ENCODE assay signal across 1 cellular context in the genomic region with DNA sequence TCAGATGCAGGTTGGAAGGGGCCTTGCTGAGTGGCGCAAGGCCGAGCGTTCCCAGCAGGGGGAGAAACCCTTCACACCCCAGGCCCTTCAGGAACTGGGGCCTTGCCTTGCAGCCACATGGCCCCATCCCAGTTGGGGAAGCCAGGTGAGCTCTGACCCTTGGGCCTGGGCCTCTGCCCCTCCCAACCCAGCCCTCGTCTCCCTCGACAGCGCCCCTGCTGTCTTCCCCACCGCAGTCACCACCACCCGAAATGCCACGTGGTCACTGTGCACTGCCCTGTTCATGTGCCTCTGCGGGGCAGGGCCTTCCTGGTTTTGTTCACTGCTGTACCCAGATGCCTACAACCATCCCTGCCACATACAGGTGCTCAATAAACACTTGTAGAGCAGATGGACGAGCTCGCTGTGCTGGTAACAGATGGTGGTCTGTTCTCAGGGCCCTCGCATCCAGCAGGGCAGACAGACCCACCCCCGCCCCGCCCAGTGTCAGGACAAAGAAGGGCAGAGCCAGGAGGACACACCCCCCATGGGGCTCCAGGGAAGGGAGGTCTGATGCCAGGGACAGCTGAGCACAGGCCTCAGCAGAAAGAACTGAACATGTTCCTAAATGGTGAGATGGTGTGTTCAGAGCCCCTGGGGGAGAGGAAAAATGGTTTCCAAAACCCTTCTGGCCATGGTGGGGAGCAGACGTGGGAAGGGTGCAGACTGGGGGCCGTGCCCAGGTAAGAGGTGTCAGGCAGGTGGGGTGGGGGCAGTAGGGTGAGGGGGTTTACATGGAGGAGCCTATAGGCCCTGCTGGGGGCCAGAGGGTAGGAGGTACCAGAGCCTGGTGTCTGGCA.
TF ChIP-seq lines count a peak whose summit lies in the region.

No MANE protein-coding gene starts in this region.

TF ChIP-seq in HepG2, 621 proteins besides CTCF, POLR2A, EP300 and RAD21 (continued from another document and continues in another):
- TF ChIP-seq ZFP41 (CRISPR knock-in tag; IDR thresholded peaks at IDR 0.05; ENCODE audit: borderline replicate concordance): 0 out of 2 replicates have a peak, but pooled peaks have one; percentile 66
- TF ChIP-seq ZNF564 (CRISPR knock-in tag; IDR thresholded peaks at IDR 0.05): 0 out of 2 replicates have a peak, but pooled peaks have one; percentile 68
- no peak for TF ChIP-seq RFX1 (IDR thresholded peaks at IDR 0.05)
- TF ChIP-seq, protein P1, sequence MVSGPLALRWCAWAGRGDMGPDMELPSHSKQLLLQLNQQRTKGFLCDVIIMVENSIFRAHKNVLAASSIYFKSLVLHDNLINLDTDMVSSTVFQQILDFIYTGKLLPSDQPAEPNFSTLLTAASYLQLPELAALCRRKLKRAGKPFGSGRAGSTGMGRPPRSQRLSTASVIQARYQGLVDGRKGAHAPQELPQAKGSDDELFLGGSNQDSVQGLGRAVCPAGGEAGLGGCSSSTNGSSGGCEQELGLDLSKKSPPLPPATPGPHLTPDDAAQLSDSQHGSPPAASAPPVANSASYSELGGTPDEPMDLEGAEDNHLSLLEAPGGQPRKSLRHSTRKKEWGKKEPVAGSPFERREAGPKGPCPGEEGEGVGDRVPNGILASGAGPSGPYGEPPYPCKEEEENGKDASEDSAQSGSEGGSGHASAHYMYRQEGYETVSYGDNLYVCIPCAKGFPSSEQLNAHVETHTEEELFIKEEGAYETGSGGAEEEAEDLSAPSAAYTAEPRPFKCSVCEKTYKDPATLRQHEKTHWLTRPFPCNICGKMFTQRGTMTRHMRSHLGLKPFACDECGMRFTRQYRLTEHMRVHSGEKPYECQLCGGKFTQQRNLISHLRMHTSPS (CRISPR knock-in tag; IDR thresholded peaks at IDR 0.05; ENCODE audit: low read depth): peak; percentile 67
- TF ChIP-seq, protein P2, sequence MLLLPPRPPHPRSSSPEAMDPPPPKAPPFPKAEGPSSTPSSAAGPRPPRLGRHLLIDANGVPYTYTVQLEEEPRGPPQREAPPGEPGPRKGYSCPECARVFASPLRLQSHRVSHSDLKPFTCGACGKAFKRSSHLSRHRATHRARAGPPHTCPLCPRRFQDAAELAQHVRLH (CRISPR knock-in tag; IDR thresholded peaks at IDR 0.05; ENCODE audit: borderline replicate concordance, low read depth): peak; percentile 82; the same call in 1 of the 2 replicates
- TF ChIP-seq, protein P3, sequence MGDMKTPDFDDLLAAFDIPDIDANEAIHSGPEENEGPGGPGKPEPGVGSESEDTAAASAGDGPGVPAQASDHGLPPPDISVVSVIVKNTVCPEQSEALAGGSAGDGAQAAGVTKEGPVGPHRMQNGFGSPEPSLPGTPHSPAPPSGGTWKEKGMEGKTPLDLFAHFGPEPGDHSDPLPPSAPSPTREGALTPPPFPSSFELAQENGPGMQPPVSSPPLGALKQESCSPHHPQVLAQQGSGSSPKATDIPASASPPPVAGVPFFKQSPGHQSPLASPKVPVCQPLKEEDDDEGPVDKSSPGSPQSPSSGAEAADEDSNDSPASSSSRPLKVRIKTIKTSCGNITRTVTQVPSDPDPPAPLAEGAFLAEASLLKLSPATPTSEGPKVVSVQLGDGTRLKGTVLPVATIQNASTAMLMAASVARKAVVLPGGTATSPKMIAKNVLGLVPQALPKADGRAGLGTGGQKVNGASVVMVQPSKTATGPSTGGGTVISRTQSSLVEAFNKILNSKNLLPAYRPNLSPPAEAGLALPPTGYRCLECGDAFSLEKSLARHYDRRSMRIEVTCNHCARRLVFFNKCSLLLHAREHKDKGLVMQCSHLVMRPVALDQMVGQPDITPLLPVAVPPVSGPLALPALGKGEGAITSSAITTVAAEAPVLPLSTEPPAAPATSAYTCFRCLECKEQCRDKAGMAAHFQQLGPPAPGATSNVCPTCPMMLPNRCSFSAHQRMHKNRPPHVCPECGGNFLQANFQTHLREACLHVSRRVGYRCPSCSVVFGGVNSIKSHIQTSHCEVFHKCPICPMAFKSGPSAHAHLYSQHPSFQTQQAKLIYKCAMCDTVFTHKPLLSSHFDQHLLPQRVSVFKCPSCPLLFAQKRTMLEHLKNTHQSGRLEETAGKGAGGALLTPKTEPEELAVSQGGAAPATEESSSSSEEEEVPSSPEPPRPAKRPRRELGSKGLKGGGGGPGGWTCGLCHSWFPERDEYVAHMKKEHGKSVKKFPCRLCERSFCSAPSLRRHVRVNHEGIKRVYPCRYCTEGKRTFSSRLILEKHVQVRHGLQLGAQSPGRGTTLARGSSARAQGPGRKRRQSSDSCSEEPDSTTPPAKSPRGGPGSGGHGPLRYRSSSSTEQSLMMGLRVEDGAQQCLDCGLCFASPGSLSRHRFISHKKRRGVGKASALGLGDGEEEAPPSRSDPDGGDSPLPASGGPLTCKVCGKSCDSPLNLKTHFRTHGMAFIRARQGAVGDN (CRISPR knock-in tag; IDR thresholded peaks at IDR 0.05): peak; percentile 98
- TF ChIP-seq MEF2D (CRISPR knock-in tag; IDR thresholded peaks at IDR 0.05): 0 out of 2 replicates have a peak, but pooled peaks have one; percentile 34
- no peak for TF ChIP-seq ZNF3 (CRISPR knock-in tag; IDR thresholded peaks at IDR 0.05)
- no peak for TF ChIP-seq ISL2 (CRISPR knock-in tag; IDR thresholded peaks at IDR 0.05)
- TF ChIP-seq TSC22D2 (CRISPR knock-in tag; IDR thresholded peaks at IDR 0.05; ENCODE audit: borderline replicate concordance): 0 out of 2 replicates have a peak, but pooled peaks have one; percentile 37
- TF ChIP-seq ZNF558 (CRISPR knock-in tag; IDR thresholded peaks at IDR 0.05; ENCODE audit: borderline replicate concordance): 0 out of 2 replicates have a peak, but pooled peaks have one; percentile 67
- 0 out of 2 replicates have a peak, but pooled peaks have one; percentile 30 for TF ChIP-seq PHF20 (CRISPR knock-in tag; IDR thresholded peaks at IDR 0.05)
- peak; percentile 89; the same call in 1 of the 2 replicates for TF ChIP-seq ZIK1 (CRISPR knock-in tag; IDR thresholded peaks at IDR 0.05; ENCODE audit: borderline replicate concordance, low read depth)
- TF ChIP-seq ZNF232 (CRISPR knock-in tag; IDR thresholded peaks at IDR 0.05; ENCODE audit: borderline replicate concordance): no peak
- TF ChIP-seq CBX1 (IDR thresholded peaks at IDR 0.05; ENCODE audit: low read depth): peak; percentile 66
- peak; percentile 77 for TF ChIP-seq TBX2 (CRISPR knock-in tag; IDR thresholded peaks at IDR 0.05; ENCODE audit: borderline replicate concordance)
- TF ChIP-seq NR2F1 (CRISPR knock-in tag; IDR thresholded peaks at IDR 0.05): peak; percentile 24 to 46; a peak in 3 of 4 replicates
- TF ChIP-seq, protein P4, sequence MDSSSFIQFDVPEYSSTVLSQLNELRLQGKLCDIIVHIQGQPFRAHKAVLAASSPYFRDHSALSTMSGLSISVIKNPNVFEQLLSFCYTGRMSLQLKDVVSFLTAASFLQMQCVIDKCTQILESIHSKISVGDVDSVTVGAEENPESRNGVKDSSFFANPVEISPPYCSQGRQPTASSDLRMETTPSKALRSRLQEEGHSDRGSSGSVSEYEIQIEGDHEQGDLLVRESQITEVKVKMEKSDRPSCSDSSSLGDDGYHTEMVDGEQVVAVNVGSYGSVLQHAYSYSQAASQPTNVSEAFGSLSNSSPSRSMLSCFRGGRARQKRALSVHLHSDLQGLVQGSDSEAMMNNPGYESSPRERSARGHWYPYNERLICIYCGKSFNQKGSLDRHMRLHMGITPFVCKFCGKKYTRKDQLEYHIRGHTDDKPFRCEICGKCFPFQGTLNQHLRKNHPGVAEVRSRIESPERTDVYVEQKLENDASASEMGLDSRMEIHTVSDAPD (CRISPR knock-in tag; IDR thresholded peaks at IDR 0.05): 0 out of 2 replicates have a peak, but pooled peaks have one; percentile 69
- no peak for TF ChIP-seq FOSL1 (CRISPR knock-in tag; IDR thresholded peaks at IDR 0.05; ENCODE audit: borderline replicate concordance)
- TF ChIP-seq ZNF879 (CRISPR knock-in tag; IDR thresholded peaks at IDR 0.05): 0 out of 2 replicates have a peak, but pooled peaks have one; percentile 40
- peak; percentile 76 for TF ChIP-seq SALL1 (CRISPR knock-in tag; IDR thresholded peaks at IDR 0.05)
- TF ChIP-seq ZNF619 (CRISPR knock-in tag; IDR thresholded peaks at IDR 0.05): peak; percentile 63
- peak; percentile 77; the same call in 1 of the 2 replicates for TF ChIP-seq MIER2 (CRISPR knock-in tag; IDR thresholded peaks at IDR 0.05)
- TF ChIP-seq, protein P5, sequence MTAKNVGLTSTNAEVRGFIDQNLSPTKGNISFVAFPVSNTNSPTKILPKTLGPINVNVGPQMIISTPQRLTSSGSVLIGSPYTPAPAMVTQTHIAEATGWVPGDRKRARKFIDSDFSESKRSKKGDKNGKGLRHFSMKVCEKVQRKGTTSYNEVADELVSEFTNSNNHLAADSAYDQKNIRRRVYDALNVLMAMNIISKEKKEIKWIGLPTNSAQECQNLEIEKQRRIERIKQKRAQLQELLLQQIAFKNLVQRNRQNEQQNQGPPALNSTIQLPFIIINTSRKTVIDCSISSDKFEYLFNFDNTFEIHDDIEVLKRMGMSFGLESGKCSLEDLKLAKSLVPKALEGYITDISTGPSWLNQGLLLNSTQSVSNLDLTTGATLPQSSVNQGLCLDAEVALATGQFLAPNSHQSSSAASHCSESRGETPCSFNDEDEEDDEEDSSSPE (CRISPR knock-in tag; IDR thresholded peaks at IDR 0.05): peak; percentile 79
- no peak for TF ChIP-seq PCBP1 (IDR thresholded peaks at IDR 0.05; ENCODE audit: borderline replicate concordance, low read depth, low read length)
- 0 out of 2 replicates have a peak, but pooled peaks have one; percentile 35 for TF ChIP-seq ZNF451 (CRISPR knock-in tag; IDR thresholded peaks at IDR 0.05)
- peak; percentile 32; the same call in 1 of the 2 replicates for TF ChIP-seq NFYC (CRISPR knock-in tag; IDR thresholded peaks at IDR 0.05)
- peak; percentile 84 for TF ChIP-seq ZFY (CRISPR knock-in tag; IDR thresholded peaks at IDR 0.05)
- peak; percentile 45; the same call in 1 of the 2 replicates for TF ChIP-seq RARA (CRISPR knock-in tag; IDR thresholded peaks at IDR 0.05)
- peak; percentile 21; the same call in 1 of the 2 replicates for TF ChIP-seq CEBPG (CRISPR knock-in tag; IDR thresholded peaks at IDR 0.05)
- TF ChIP-seq JDP2 (CRISPR knock-in tag; IDR thresholded peaks at IDR 0.05; ENCODE audit: borderline replicate concordance): no peak
- TF ChIP-seq, protein P6, sequence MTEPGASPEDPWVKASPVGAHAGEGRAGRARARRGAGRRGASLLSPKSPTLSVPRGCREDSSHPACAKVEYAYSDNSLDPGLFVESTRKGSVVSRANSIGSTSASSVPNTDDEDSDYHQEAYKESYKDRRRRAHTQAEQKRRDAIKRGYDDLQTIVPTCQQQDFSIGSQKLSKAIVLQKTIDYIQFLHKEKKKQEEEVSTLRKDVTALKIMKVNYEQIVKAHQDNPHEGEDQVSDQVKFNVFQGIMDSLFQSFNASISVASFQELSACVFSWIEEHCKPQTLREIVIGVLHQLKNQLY (CRISPR knock-in tag; IDR thresholded peaks at IDR 0.05): peak; percentile 71
- TF ChIP-seq, protein P7, sequence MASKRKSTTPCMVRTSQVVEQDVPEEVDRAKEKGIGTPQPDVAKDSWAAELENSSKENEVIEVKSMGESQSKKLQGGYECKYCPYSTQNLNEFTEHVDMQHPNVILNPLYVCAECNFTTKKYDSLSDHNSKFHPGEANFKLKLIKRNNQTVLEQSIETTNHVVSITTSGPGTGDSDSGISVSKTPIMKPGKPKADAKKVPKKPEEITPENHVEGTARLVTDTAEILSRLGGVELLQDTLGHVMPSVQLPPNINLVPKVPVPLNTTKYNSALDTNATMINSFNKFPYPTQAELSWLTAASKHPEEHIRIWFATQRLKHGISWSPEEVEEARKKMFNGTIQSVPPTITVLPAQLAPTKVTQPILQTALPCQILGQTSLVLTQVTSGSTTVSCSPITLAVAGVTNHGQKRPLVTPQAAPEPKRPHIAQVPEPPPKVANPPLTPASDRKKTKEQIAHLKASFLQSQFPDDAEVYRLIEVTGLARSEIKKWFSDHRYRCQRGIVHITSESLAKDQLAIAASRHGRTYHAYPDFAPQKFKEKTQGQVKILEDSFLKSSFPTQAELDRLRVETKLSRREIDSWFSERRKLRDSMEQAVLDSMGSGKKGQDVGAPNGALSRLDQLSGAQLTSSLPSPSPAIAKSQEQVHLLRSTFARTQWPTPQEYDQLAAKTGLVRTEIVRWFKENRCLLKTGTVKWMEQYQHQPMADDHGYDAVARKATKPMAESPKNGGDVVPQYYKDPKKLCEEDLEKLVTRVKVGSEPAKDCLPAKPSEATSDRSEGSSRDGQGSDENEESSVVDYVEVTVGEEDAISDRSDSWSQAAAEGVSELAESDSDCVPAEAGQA (IDR thresholded peaks at IDR 0.05; ENCODE audit: low read depth): no peak
- TF ChIP-seq, protein P7 (CRISPR knock-in tag; IDR thresholded peaks at IDR 0.05; ENCODE audit: borderline replicate concordance): no peak
- no peak for TF ChIP-seq MED13 (CRISPR knock-in tag; IDR thresholded peaks at IDR 0.05)
- peak; percentile 10 for TF ChIP-seq HNRNPLL (IDR thresholded peaks at IDR 0.05; ENCODE audit: low read depth, low read length, poor library complexity, severe bottlenecking)
- peak; percentile 73 for TF ChIP-seq ZNF878 (CRISPR knock-in tag; IDR thresholded peaks at IDR 0.05)
- TF ChIP-seq CENPT (CRISPR knock-in tag; IDR thresholded peaks at IDR 0.05; ENCODE audit: low read depth): 0 out of 2 replicates have a peak, but pooled peaks have one; percentile 34
- TF ChIP-seq, protein P8, sequence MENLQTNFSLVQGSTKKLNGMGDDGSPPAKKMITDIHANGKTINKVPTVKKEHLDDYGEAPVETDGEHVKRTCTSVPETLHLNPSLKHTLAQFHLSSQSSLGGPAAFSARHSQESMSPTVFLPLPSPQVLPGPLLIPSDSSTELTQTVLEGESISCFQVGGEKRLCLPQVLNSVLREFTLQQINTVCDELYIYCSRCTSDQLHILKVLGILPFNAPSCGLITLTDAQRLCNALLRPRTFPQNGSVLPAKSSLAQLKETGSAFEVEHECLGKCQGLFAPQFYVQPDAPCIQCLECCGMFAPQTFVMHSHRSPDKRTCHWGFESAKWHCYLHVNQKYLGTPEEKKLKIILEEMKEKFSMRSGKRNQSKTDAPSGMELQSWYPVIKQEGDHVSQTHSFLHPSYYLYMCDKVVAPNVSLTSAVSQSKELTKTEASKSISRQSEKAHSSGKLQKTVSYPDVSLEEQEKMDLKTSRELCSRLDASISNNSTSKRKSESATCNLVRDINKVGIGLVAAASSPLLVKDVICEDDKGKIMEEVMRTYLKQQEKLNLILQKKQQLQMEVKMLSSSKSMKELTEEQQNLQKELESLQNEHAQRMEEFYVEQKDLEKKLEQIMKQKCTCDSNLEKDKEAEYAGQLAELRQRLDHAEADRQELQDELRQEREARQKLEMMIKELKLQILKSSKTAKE (CRISPR knock-in tag; IDR thresholded peaks at IDR 0.05; ENCODE audit: borderline replicate concordance): 0 out of 2 replicates have a peak, but pooled peaks have one; percentile 38
- TF ChIP-seq CBFB (CRISPR knock-in tag; IDR thresholded peaks at IDR 0.05): peak; percentile 79; the same call in 1 of the 2 replicates
